In the genomic region with DNA sequence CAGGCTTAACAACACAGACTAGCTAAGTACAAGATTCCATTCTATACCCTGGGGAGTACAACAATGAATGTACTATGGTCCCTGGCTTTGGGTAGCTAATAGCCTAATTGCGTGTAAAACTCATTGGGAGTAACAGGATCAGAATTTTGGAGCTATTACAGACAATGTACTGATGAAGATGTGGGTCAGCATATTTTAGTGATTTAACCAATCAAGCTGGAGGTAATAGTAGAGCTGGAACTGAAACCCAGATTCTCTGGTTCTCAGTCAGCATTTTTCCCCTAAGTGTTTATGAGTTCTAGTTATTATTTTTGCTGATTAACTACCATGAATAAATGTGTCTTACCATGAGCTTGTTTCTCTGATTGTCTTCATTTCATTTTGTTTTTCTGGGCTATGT, we compare ENCODE assay signal across 15 cellular contexts.
"Had no signal": no experiment of that assay in that cellular context is flagged by ENCODE, and none has a peak within 500 bp of the region (broad histone marks: within the 10 kb centered on the region; RNA-seq: fewer than 3 reads in every experiment).

No MANE protein-coding gene starts in this region.

- H3K9me3 Mint-ChIP-seq: activated naive CD8-positive, alpha-beta T cell treated with anti-CD3 and anti-CD28 coated beads, Interleukin-2, amount 10 ng/mL, durations not matched to agents 7 days and 5 days; activated T-cell treated with anti-CD3 and anti-CD28 coated beads, Interleukin-2, amount 50 U/mL, for 24 hours had no signal

- ATAC-seq: left cardiac atrium; naive thymus-derived CD4-positive, alpha-beta T cell had no signal

- DNase-seq: activated CD4-positive, alpha-beta T cell treated with anti-CD3 and anti-CD28 coated beads, Interleukin-2, amount 50 U/mL, for 4 hours; activated CD4-positive, CD25-positive, alpha-beta regulatory T cell treated with anti-CD3 and anti-CD28 coated beads, Interleukin-2, amount 50 U/mL, for 72 hours; activated gamma-delta T cell; activated naive CD8-positive, alpha-beta T cell treated with anti-CD3 and anti-CD28 coated beads, Interleukin-2, amount 10 ng/mL, durations not matched to agents 7 days and 5 days; activated T-cell treated with anti-CD3 and anti-CD28 coated beads, Interleukin-2, amount 50 U/mL, for 24 hours; anterior cingulate cortex; dorsolateral prefrontal cortex; left cardiac atrium; midbrain; naive thymus-derived CD4-positive, alpha-beta T cell; retina had no signal

- H3K36me3 ChIP-seq: neutrophil, tibial nerve, vagina had no signal

- H3K27me3 Mint-ChIP-seq: activated naive CD8-positive, alpha-beta T cell treated with anti-CD3 and anti-CD28 coated beads, Interleukin-2, amount 10 ng/mL, durations not matched to agents 7 days and 5 days; activated T-cell treated with anti-CD3 and anti-CD28 coated beads, Interleukin-2, amount 50 U/mL, for 24 hours; naive thymus-derived CD4-positive, alpha-beta T cell had no signal

- H3K4me1 ChIP-seq: tibial nerve, vagina had no signal

- H3K4me1 Mint-ChIP-seq: activated naive CD8-positive, alpha-beta T cell treated with anti-CD3 and anti-CD28 coated beads, Interleukin-2, amount 10 ng/mL, durations not matched to agents 7 days and 5 days; naive thymus-derived CD4-positive, alpha-beta T cell had no signal

- H3K27me3 ChIP-seq: dorsolateral prefrontal cortex, neutrophil, tibial nerve, vagina had no signal

- H3K36me3 Mint-ChIP-seq: activated naive CD8-positive, alpha-beta T cell treated with anti-CD3 and anti-CD28 coated beads, Interleukin-2, amount 10 ng/mL, durations not matched to agents 7 days and 5 days; naive thymus-derived CD4-positive, alpha-beta T cell had no signal

- H3K4me3 ChIP-seq: dorsolateral prefrontal cortex, lung, tibial nerve, vagina had no signal

- H3K9me3 ChIP-seq: neutrophil, tibial nerve, vagina had no signal

- H3K27ac ChIP-seq: dorsolateral prefrontal cortex, neutrophil, tibial nerve, vagina had no signal

- H3K4me3 Mint-ChIP-seq: activated naive CD8-positive, alpha-beta T cell treated with anti-CD3 and anti-CD28 coated beads, Interleukin-2, amount 10 ng/mL, durations not matched to agents 7 days and 5 days; activated T-cell treated with anti-CD3 and anti-CD28 coated beads, Interleukin-2, amount 50 U/mL, for 24 hours; naive thymus-derived CD4-positive, alpha-beta T cell had no signal

- H3K27ac Mint-ChIP-seq: activated naive CD8-positive, alpha-beta T cell treated with anti-CD3 and anti-CD28 coated beads, Interleukin-2, amount 10 ng/mL, durations not matched to agents 7 days and 5 days; activated T-cell treated with anti-CD3 and anti-CD28 coated beads, Interleukin-2, amount 50 U/mL, for 24 hours; naive thymus-derived CD4-positive, alpha-beta T cell had no signal
